ENCODE assay signal across 19 cellular contexts in genomic region chr6:121652223-121652622, GRCh38.
DNase-seq lines count a peak whose midpoint lies in the region; ATAC-seq, FAIRE-seq and TF ChIP-seq lines count a peak whose summit lies in the region.
"Had no signal": no experiment of that assay in that cellular context is flagged by ENCODE, and none has a peak within 500 bp of the region (broad histone marks: within the 10 kb centered on the region; RNA-seq: fewer than 3 reads in every experiment).

No MANE protein-coding gene starts in this region.

- H3K9me3 Mint-ChIP-seq in activated CD4-positive, alpha-beta T cell treated with anti-CD3 and anti-CD28 coated beads for 36 hours (ENCODE audit: low read depth): peaks cover 2% of the 10 kb centered on the region
- H3K9me3 Mint-ChIP-seq in endothelial cell (ENCODE audit: unreplicated experiment): no peaks in the 10 kb centered on the region
- H3K9me3 Mint-ChIP-seq: CD8-positive, alpha-beta memory T cell had no signal

- peaks cover 39% of the 10 kb centered on the region for H3K4me1 Mint-ChIP-seq in activated CD4-positive, alpha-beta T cell treated with anti-CD3 and anti-CD28 coated beads for 36 hours
- peaks cover 46% of the 10 kb centered on the region for H3K4me1 Mint-ChIP-seq in endothelial cell (ENCODE audit: unreplicated experiment)

- CTCF ChIA-PET in activated CD4-positive, alpha-beta T cell treated with anti-CD3 and anti-CD28 coated beads for 36 hours (lab: Charles Lee): no interaction called here

- no peak for ATAC-seq in activated CD4-positive, alpha-beta T cell treated with anti-CD3 and anti-CD28 coated beads for 36 hours
- ATAC-seq: activated CD8-positive, alpha-beta memory T cell treated with anti-CD3 and anti-CD28 coated beads, Interleukin-2, amount 10 ng/mL, durations not matched to agents 7 days and 5 days; HCT116; mucosa of descending colon had no signal

- no peaks in the 10 kb centered on the region for H3K9me3 ChIP-seq in KOPT-K1 (ENCODE audit: insufficient read depth, low read length, poor library complexity, severe bottlenecking)
- H3K9me3 ChIP-seq: mucosa of descending colon had no signal

- no peak for FAIRE-seq in HTR-8/SVneo (lab: Jason Lieb, UNC)
- FAIRE-seq: A204.1, GM12892, islet of Langerhans, small intestine had no signal

- no peaks in the 10 kb centered on the region for H3K36me3 Mint-ChIP-seq in activated CD4-positive, alpha-beta T cell treated with anti-CD3 and anti-CD28 coated beads for 36 hours (ENCODE audit: low read depth)
- H3K36me3 Mint-ChIP-seq in endothelial cell (ENCODE audit: low read depth, unreplicated experiment): no peaks in the 10 kb centered on the region
- H3K36me3 Mint-ChIP-seq: activated CD8-positive, alpha-beta memory T cell treated with anti-CD3 and anti-CD28 coated beads, Interleukin-2, amount 10 ng/mL, durations not matched to agents 7 days and 5 days had no signal

- peak overlapping the region; percentile 31 for H3K27ac Mint-ChIP-seq in activated CD4-positive, alpha-beta T cell treated with anti-CD3 and anti-CD28 coated beads for 36 hours
- peak overlapping the region; percentile 99 for H3K27ac Mint-ChIP-seq in endothelial cell (ENCODE audit: unreplicated experiment)
- H3K27ac Mint-ChIP-seq: activated CD8-positive, alpha-beta memory T cell treated with anti-CD3 and anti-CD28 coated beads, Interleukin-2, amount 10 ng/mL, durations not matched to agents 7 days and 5 days; CD8-positive, alpha-beta memory T cell had no signal

- no peak for DNase-seq in activated CD4-positive, alpha-beta T cell treated with anti-CD3 and anti-CD28 coated beads for 36 hours
- no peak for DNase-seq in activated CD4-positive, alpha-beta T cell treated with anti-CD3 and anti-CD28 coated beads, Interleukin-2, amount 50 U/mL, for 1 hour
- DNase-seq in endothelial cell (ENCODE audit: low spot score): no peak
- DNase-seq in pulmonary artery endothelial cell (ENCODE audit: low read depth, low spot score): peak; percentile 60
- no peak for DNase-seq in HTR-8/SVneo (ENCODE audit: insufficient read length, low spot score)
- DNase-seq in MV-4-11 (lab: John Stamatoyannopoulos, UW): no peak
- no peak for DNase-seq in effector CD4-positive, alpha-beta T cell
- DNase-seq: activated CD8-positive, alpha-beta memory T cell treated with anti-CD3 and anti-CD28 coated beads, Interleukin-2, amount 10 ng/mL, durations not matched to agents 7 days and 5 days; KG1; mucosa of descending colon; NCI-H187; NCI-H446 treated with DMSO at 0.1 percent for 48 hours; small intestine had no signal

- H3K27me3 Mint-ChIP-seq in activated CD4-positive, alpha-beta T cell treated with anti-CD3 and anti-CD28 coated beads for 36 hours: no peaks in the 10 kb centered on the region
- H3K27me3 Mint-ChIP-seq in endothelial cell (ENCODE audit: unreplicated experiment): peaks cover 4% of the 10 kb centered on the region
- H3K27me3 Mint-ChIP-seq: activated CD8-positive, alpha-beta memory T cell treated with anti-CD3 and anti-CD28 coated beads, Interleukin-2, amount 10 ng/mL, durations not matched to agents 7 days and 5 days had no signal

- no peak overlapping the region for H3K4me3 Mint-ChIP-seq in activated CD4-positive, alpha-beta T cell treated with anti-CD3 and anti-CD28 coated beads for 36 hours
- no peak overlapping the region for H3K4me3 Mint-ChIP-seq in endothelial cell (ENCODE audit: unreplicated experiment)
- H3K4me3 Mint-ChIP-seq: activated CD8-positive, alpha-beta memory T cell treated with anti-CD3 and anti-CD28 coated beads, Interleukin-2, amount 10 ng/mL, durations not matched to agents 7 days and 5 days; CD8-positive, alpha-beta memory T cell had no signal

- intact Hi-C loops in activated CD4-positive, alpha-beta T cell treated with anti-CD3 and anti-CD28 coated beads for 36 hours (cut with DNase I, micrococcal nuclease): no loop called here

- TF ChIP-seq CTCF in endothelial cell (IDR thresholded peaks at IDR 0.05; ENCODE audit: unreplicated experiment): no peak

- no peaks in the 10 kb centered on the region for H3K36me3 ChIP-seq in KOPT-K1 (ENCODE audit: insufficient read depth, low read length)

- peak overlapping the region; percentile 48 for H3K27ac ChIP-seq in KOPT-K1 (ENCODE audit: low read depth, low read length, poor library complexity, severe bottlenecking)

- POLR2A ChIA-PET in activated CD4-positive, alpha-beta T cell treated with anti-CD3 and anti-CD28 coated beads for 36 hours (lab: Charles Lee): no interaction called here
